ENCODE assay signal across 8 cellular contexts in the genomic region with DNA sequence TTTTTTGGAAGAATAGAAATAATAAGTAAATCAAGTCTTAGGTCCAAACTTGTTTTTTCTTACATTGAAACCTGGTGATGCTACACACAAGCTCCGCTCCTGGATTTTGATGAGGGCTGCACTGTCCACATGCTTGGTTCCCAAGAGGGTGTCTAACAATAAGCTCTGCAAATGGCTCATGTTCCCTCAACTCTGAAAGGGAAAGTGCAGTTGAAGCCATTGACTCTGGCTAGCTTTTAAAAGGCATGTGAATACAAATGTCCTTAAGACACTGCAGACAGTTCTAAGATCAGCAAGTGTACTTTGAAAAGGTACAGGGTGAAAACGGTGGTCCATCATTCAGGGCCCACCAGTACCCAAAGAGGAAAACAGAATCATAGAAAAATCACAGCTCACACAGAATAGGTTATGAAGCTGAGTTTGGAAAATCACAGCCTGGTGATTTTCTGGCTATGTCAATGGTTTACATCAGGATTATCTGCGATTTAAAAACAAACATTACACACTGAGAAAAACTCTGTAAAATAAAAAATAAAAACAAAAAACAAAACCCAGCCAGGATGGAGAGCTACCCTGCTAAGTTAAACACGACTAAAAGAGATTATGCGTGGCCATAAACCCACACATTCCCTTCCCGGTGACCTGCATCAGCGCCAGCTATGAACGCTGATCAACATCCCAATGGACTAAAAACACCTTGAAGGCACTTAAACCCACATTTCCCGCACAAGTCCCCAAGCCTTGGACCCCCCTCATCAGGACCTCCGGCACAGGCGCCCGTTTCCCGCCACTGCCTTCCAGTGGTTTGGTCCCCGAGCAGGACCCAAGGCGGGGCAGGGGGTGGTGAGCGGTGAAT. TPM values are rescaled to one million over a fixed set of nuclear protein-coding genes. Genes with fewer than 3 reads are reported as not detected.
A peak's percentile ranks its signal among the peaks of the same experiment; 100 is the strongest.
DNase-seq lines count a peak whose midpoint lies in the region; ATAC-seq, FAIRE-seq and TF ChIP-seq lines count a peak whose summit lies in the region.

No MANE protein-coding gene starts in this region.

- H3K27ac ChIP-seq in Panc1 (ENCODE audit: low read length) (peak overlapping the region; percentile 97), epithelial cell of prostate (peak overlapping the region; percentile 64), pancreas (peak overlapping the region; percentile 66 to 89 (median 82))

- in situ Hi-C loops in Panc1 (cut with HindIII; ENCODE audit: low pct_unique_long_range_greater_than_20kb, low sequenced_read_pairs) = no loop called here

- H3K36me3 ChIP-seq in Panc1 (ENCODE audit: control insufficient read depth, insufficient read depth, low read length) (no peaks in the 10 kb centered on the region), pancreas (no peaks in the 10 kb centered on the region)

- H3K9me3 ChIP-seq in Panc1 (ENCODE audit: control insufficient read depth, insufficient read depth, low read depth, low read length) (no peaks in the 10 kb centered on the region), pancreas (no peaks in the 10 kb centered on the region)

- H3K27me3 ChIP-seq in Panc1 (ENCODE audit: control insufficient read depth, insufficient read depth, low read length) (no peaks in the 10 kb centered on the region), pancreas (no peaks in the 10 kb centered on the region)

- DNase-seq in NCI-H2171 (lab: John Stamatoyannopoulos, UW) = peak; percentile 62
- no peak for DNase-seq in NCI-H2171 treated with DMSO at 0.1 percent for 48 hours (lab: John Stamatoyannopoulos, UW)
- no peak for DNase-seq in Panc1 (ENCODE audit: low read depth, low spot score)
- DNase-seq in epithelial cell of prostate (ENCODE audit: low read depth, low spot score) = no peak
- DNase-seq in pancreas = no peak
- DNase-seq in SKM-1 treated with dmso at 0.1 percent for 144 hours (lab: John Stamatoyannopoulos, UW; ENCODE audit: unreplicated experiment) = no peak
- no peak for DNase-seq in activated CD8-positive, alpha-beta memory T cell treated with anti-CD3 and anti-CD28 coated beads for 24 hours
- no peak for DNase-seq in epidermal melanocyte (ENCODE audit: insufficient read length, low spot score)

- H3K4me1 ChIP-seq in Panc1 (ENCODE audit: control insufficient read depth, insufficient read depth, low read length) (peaks cover 12% of the 10 kb centered on the region), pancreas (peaks cover 0 to 10% (median 5%) of the 10 kb centered on the region in 3 donors)

- intact Hi-C loops in Panc1 (cut with micrococcal nuclease; ENCODE audit: unreplicated experiment) (no loop called here), pancreas (cut with DNase I) (no loop called here)

- TSS peak; percentile 94 for BruUV-seq in Panc1 (replicated peaks; lab: Mats Ljungman, UMichigan)

- POLR2A ChIA-PET in Panc1 (lab: Charles Lee) = interaction anchor here (0.7 kb wide), 1 partner anchor 57 kb away, joined by 4 read pairs; no protein-coding TSS in a partner anchor

- ATAC-seq in Panc1 = no peak
- ATAC-seq in pancreas = peak in 1 of 4 donors; percentile 6

- CTCF ChIA-PET in Panc1 (lab: Charles Lee) = no interaction called here

- TF ChIP-seq CTCF in Panc1 (IDR thresholded peaks at IDR 0.05) = no peak
- no peak for TF ChIP-seq CTCF in pancreas (IDR thresholded peaks at IDR 0.05)

- H3K4me3 ChIP-seq in Panc1 (ENCODE audit: low read depth in 2 of 2, low read length in 2 of 2) = peak overlapping the region; percentile 82 to 95
- H3K4me3 ChIP-seq in pancreas = peak overlapping the region; percentile 55 to 73 (median 68)

- FAIRE-seq in pancreas (lab: Jason Lieb, UNC) = no peak

- 7% methylated on average over 16 of the region's 16 CpGs for WGBS in pancreas, 2 donors

RNA-seq across cellular contexts. Expression of a gene that starts 0.6 kb away (rescaled TPM):
- total RNA-seq in Panc1 (2021; ENCODE audit: unreplicated experiment) = 1.3 TPM
- 0.86 TPM for polyA plus RNA-seq in Panc1 (2012; ENCODE audit: insufficient read length)
- under 1 TPM; 0.16 to 0.52 (median 0.38) TPM for total RNA-seq in pancreas
- polyA plus RNA-seq in pancreas = under 1 TPM; 0.53 to 0.63 TPM

RNA-seq across cellular contexts. Expression of a gene that starts 0.7 kb away (rescaled TPM):
- total RNA-seq in Panc1 (2021; ENCODE audit: unreplicated experiment) (23.0 TPM), pancreas (10 to 100 TPM in 1 of 6 donors, 1 to 10 TPM in 5; 5.8 to 13.8 (median 8.2) TPM)
- 8.6 TPM for polyA plus RNA-seq in Panc1 (2012; ENCODE audit: insufficient read length)
- polyA plus RNA-seq in pancreas = 10 to 100 TPM; 16.2 to 31.4 TPM

RNA-seq across cellular contexts. Expression of a gene that starts 38.0 kb away (rescaled TPM):
- total RNA-seq in Panc1 (2021; ENCODE audit: unreplicated experiment) = 51.3 TPM
- 66.9 TPM for polyA plus RNA-seq in Panc1 (2012; ENCODE audit: insufficient read length)
- total RNA-seq in pancreas = 10 to 100 TPM; 17.0 to 30.2 (median 21.6) TPM
- 10 to 100 TPM; 39.8 to 43.0 TPM for polyA plus RNA-seq in pancreas

RNA-seq across cellular contexts. Expression of a gene that starts 46.5 kb away (rescaled TPM):
- total RNA-seq in Panc1 (2021; ENCODE audit: unreplicated experiment) (129 TPM), pancreas (10 to 100 TPM; 16.7 to 35.7 (median 29.2) TPM)
- 100 TPM for polyA plus RNA-seq in Panc1 (2012; ENCODE audit: insufficient read length)
- 10 to 100 TPM; 35.6 to 65.4 TPM for polyA plus RNA-seq in pancreas

RNA-seq across cellular contexts. Expression of a gene that starts 52.3 kb away (rescaled TPM):
- total RNA-seq in Panc1 (2021; ENCODE audit: unreplicated experiment) (not detected), pancreas (under 1 TPM in 5 of 6 donors, not detected in 1; 0.19 to 0.47 (median 0.32) TPM)
- polyA plus RNA-seq in Panc1 (2012; ENCODE audit: insufficient read length) = not detected
- polyA plus RNA-seq in pancreas = under 1 TPM; 0.34 to 0.56 TPM
